In the genomic region with DNA sequence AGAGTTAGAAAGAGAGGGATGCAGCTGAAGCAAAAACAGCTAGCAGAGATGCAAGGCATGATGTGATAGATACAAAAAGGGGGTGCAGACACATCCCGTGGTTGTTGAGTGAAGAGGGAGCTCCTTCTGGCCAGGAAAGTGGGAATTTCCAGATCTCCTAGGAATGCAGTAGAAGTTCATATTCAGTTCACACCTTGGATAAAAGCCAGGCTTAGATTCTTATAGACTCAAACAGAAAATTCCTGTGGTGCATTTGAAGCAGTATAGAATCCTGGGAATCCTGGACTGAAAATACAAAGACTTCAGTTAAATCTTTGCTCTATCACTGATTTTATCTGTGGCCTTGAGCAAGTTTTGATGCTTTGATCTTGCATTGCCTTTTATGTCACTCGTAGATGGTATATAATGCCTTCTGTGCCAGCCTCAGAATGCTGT, we compare ENCODE assay signal across 13 cellular contexts. TPM values are rescaled to one million over a fixed set of nuclear protein-coding genes. Genes with fewer than 3 reads are reported as not detected.
A peak's percentile ranks its signal among the peaks of the same experiment; 100 is the strongest.
DNase-seq lines count a peak whose midpoint lies in the region; ATAC-seq, FAIRE-seq and TF ChIP-seq lines count a peak whose summit lies in the region.
"Had no signal": no experiment of that assay in that cellular context is flagged by ENCODE, and none has a peak within 500 bp of the region (broad histone marks: within the 10 kb centered on the region; RNA-seq: fewer than 3 reads in every experiment).

No MANE protein-coding gene starts in this region.

- dilution Hi-C loops in keratinocyte (cut with MboI; ENCODE audit: extremely low pct_ligation_motif_present, low sequenced_read_pairs) = no loop called here

- no peak overlapping the region for H2AFZ ChIP-seq in keratinocyte (ENCODE audit: control insufficient read depth, low read length)

- no peaks in the 10 kb centered on the region for H3K9me3 ChIP-seq in keratinocyte (ENCODE audit: control insufficient read depth, low read depth, low read length)
- H3K9me3 ChIP-seq: colonic mucosa, transverse colon had no signal

- ATAC-seq in HG03280 (IDR thresholded peaks at IDR 0.05; ENCODE audit: unreplicated experiment) = no peak

- no peaks in the 10 kb centered on the region for H3K79me2 ChIP-seq in keratinocyte (ENCODE audit: control insufficient read depth, insufficient read depth, low read length)

- H3K27ac ChIP-seq in keratinocyte (ENCODE audit: control insufficient read depth, insufficient read depth, low read length) = no peak overlapping the region
- H3K27ac ChIP-seq: colonic mucosa, RWPE1, transverse colon had no signal

- no peaks in the 10 kb centered on the region for H4K20me1 ChIP-seq in keratinocyte (ENCODE audit: control insufficient read depth, extremely low read depth, insufficient read depth, low read length)

- H3K9me1 ChIP-seq in keratinocyte (ENCODE audit: control insufficient read depth, extremely low read depth, insufficient read depth, low read length) = no peaks in the 10 kb centered on the region

- H3K36me3 ChIP-seq in keratinocyte (ENCODE audit: control insufficient read depth in 2 of 2, extremely low read depth in 1 of 2, insufficient read depth in 2 of 2, low read length in 2 of 2) = peaks cover 11 to 20% of the 10 kb centered on the region in 2 experiments
- H3K36me3 ChIP-seq: colonic mucosa had no signal

- TF ChIP-seq CTCF in AG09319 (IDR thresholded peaks at IDR 0.05; ENCODE audit: low read depth, low read length) = no peak
- no peak for TF ChIP-seq CTCF in keratinocyte (optimal IDR thresholded peaks at IDR 0.05 in 1 of 3, IDR thresholded peaks at IDR 0.05 in 1 of 3, conservative IDR thresholded peaks at IDR 0.05 in 1 of 3; ENCODE audit: extremely low read depth in 1 of 3, insufficient read depth in 2 of 3, low read length in 3 of 3)

- DNase-seq in AG09319 (ENCODE audit: extremely low read depth, low read depth) (peak; percentile 28), HT-29 (ENCODE audit: low spot score) (peak; percentile 55), astrocyte of the hippocampus (ENCODE audit: low read depth, low spot score) (peak; percentile 88), keratinocyte (ENCODE audit: low read depth, low spot score) (no peak), medulla oblongata (ENCODE audit: extremely low spot score) (no peak), superior temporal gyrus (ENCODE audit: extremely low spot score) (no peak), iPS-NIHi11 (ENCODE audit: low spot score) (no peak)
- DNase-seq: activated B cell treated with CpG ODN at 0.5 μM for 24 hours, colonic mucosa, retina, transverse colon had no signal

- H3K4me3 ChIP-seq in keratinocyte (ENCODE audit: control insufficient read depth in 2 of 3, extremely low read depth in 1 of 3, insufficient read depth in 2 of 3, low read depth in 1 of 3, low read length in 3 of 3) = no peak overlapping the region
- H3K4me3 ChIP-seq: colonic mucosa, transverse colon had no signal

- H3K4me1 ChIP-seq in keratinocyte (ENCODE audit: control insufficient read depth, extremely low read depth, insufficient read depth, low read length) = peaks cover 18% of the 10 kb centered on the region

- no peaks in the 10 kb centered on the region for H3K27me3 ChIP-seq in keratinocyte (ENCODE audit: control insufficient read depth, extremely low read depth, insufficient read depth, low read length)
- H3K27me3 ChIP-seq: colonic mucosa, transverse colon had no signal

- FAIRE-seq in keratinocyte (lab: Jason Lieb, UNC) = peak; percentile 48

- H3K4me2 ChIP-seq in keratinocyte (ENCODE audit: control insufficient read depth, extremely low read depth, insufficient read depth, low read depth, low read length) = peak overlapping the region; percentile 25

- no peak overlapping the region for H3K9ac ChIP-seq in keratinocyte (ENCODE audit: control insufficient read depth, extremely low read depth, insufficient read depth, low read length)

RNA-seq across cellular contexts. Expression of a gene that starts 33.9 kb away (rescaled TPM):
- total RNA-seq in HT-29 (2014; rRNA removed; shearing (Covaris generic)) = 34.4 and 37.5 TPM in 2 replicates
- 27.3 to 44.1 TPM (median 31.4 TPM) in 3 replicates for polyA plus RNA-seq in keratinocyte
- polyA plus RNA-seq in keratinocyte (2011; ENCODE audit: low read depth) = 32.4 TPM
- polyA plus RNA-seq in keratinocyte (2011; cell fraction: cytosol; rRNA removed) = 17.9 and 24.7 TPM in 2 replicates
- polyA plus RNA-seq in keratinocyte (2011; cell fraction: nucleus; rRNA removed) = 56.4 and 67.1 TPM in 2 replicates
- polyA plus RNA-seq in keratinocyte (2012; ENCODE audit: low replicate concordance) = 29.2 and 29.9 TPM in 2 replicates
- polyA minus RNA-seq in keratinocyte = 43.9 to 82.3 TPM (median 66.8 TPM) in 3 replicates
- 35.3 TPM for polyA minus RNA-seq in keratinocyte (2011; cell fraction: cytosol; rRNA and poly(A)+ RNA removed)
- polyA minus RNA-seq in keratinocyte (2011; cell fraction: nucleus; rRNA and poly(A)+ RNA removed) = 69.0 and 110 TPM in 2 replicates

RNA-seq across cellular contexts. Expression of a gene that starts 38.8 kb away (rescaled TPM):
- total RNA-seq in HT-29 (2014; rRNA removed; shearing (Covaris generic)) = 147 TPM in 2 replicates
- 41.5 to 59.3 TPM (median 43.5 TPM) in 3 replicates for polyA plus RNA-seq in keratinocyte
- 5.8 TPM for polyA plus RNA-seq in keratinocyte (2011; ENCODE audit: low read depth)
- polyA plus RNA-seq in keratinocyte (2011; cell fraction: cytosol; rRNA removed) = 74.4 and 77.2 TPM in 2 replicates
- polyA plus RNA-seq in keratinocyte (2011; cell fraction: nucleus; rRNA removed) = 21.5 and 22.9 TPM in 2 replicates
- 55.1 and 58.5 TPM in 2 replicates for polyA plus RNA-seq in keratinocyte (2012; ENCODE audit: low replicate concordance)
- 21.5 to 29.7 TPM (median 28.0 TPM) in 3 replicates for polyA minus RNA-seq in keratinocyte
- 37.0 TPM for polyA minus RNA-seq in keratinocyte (2011; cell fraction: cytosol; rRNA and poly(A)+ RNA removed)
- 4.3 and 11.2 TPM in 2 replicates for polyA minus RNA-seq in keratinocyte (2011; cell fraction: nucleus; rRNA and poly(A)+ RNA removed)

Comparison
In these comparisons a context has a peak if more than half of its experiments do, and no peak if none do; other contexts are left out.
1. DNase-seq: peak in AG09319 (single experiment), HT-29 (single experiment) and astrocyte of the hippocampus (single experiment); none in keratinocyte (single experiment), medulla oblongata (single experiment), superior temporal gyrus (single experiment) and iPS-NIHi11 (single experiment).